ENCODE assay signal across 14 cellular contexts in the genomic region with DNA sequence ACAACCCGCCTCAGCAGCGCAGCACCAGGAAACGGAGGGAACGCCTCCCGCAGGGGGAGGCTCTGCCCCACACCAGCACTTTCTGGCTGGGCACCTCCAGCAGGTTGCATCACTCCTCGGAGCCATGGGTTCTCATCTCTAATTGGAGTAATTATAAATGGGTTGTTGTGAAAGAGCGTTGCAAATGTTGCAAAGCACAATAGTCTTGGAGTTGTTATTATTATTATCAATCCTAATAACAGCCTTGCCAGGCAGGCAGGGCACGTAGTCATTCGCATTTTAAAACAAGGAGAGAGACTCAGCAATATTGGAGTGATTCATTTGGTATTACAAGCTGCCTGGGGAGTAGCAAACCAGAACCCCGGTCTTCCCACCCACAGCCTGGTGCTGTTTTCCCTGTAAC.
DNase-seq lines count a peak whose midpoint lies in the region; ATAC-seq and TF ChIP-seq lines count a peak whose summit lies in the region.
"Had no signal": no experiment of that assay in that cellular context is flagged by ENCODE, and none has a peak within 500 bp of the region (broad histone marks: within the 10 kb centered on the region; RNA-seq: fewer than 3 reads in every experiment).

No MANE protein-coding gene starts in this region.

- no peaks in the 10 kb centered on the region for H3K9me3 ChIP-seq in RWPE2 (ENCODE audit: severe bottlenecking)
- H3K9me3 ChIP-seq: transverse colon had no signal

- H3K4me3 ChIP-seq in H7 (ENCODE audit: insufficient read depth, low read depth, low read length) (no peak overlapping the region), RWPE2 (ENCODE audit: severe bottlenecking) (no peak overlapping the region), fibroblast of mammary gland (ENCODE audit: control insufficient read depth, low read depth, low read length) (peak overlapping the region; percentile 12)
- H3K4me3 ChIP-seq: transverse colon had no signal

- no peaks in the 10 kb centered on the region for H3K27me3 ChIP-seq in H7 (ENCODE audit: control insufficient read depth, insufficient read depth, low read length)
- no peaks in the 10 kb centered on the region for H3K27me3 ChIP-seq in RWPE2 (ENCODE audit: insufficient read depth, poor library complexity, severe bottlenecking)
- H3K27me3 ChIP-seq: transverse colon had no signal

- H3K27ac ChIP-seq in RWPE2 (ENCODE audit: poor library complexity, severe bottlenecking) = peak overlapping the region; percentile 61
- H3K27ac ChIP-seq: transverse colon had no signal

- TF ChIP-seq CTCF in RWPE2 (IDR thresholded peaks at IDR 0.05; ENCODE audit: poor library complexity, severe bottlenecking) = no peak
- TF ChIP-seq CTCF in fibroblast of mammary gland (conservative IDR thresholded peaks at IDR 0.05; ENCODE audit: control insufficient read depth, insufficient read depth, low read depth, low read length) = no peak

- H3K36me3 ChIP-seq in H7 (replicated peaks; ENCODE audit: control insufficient read depth, insufficient read depth, low read length) (no peaks in the 10 kb centered on the region), RWPE2 (ENCODE audit: low read depth) (no peaks in the 10 kb centered on the region)
- H3K36me3 ChIP-seq: transverse colon had no signal

- DNase-seq in H7 (peak; percentile 57), RWPE2 (ENCODE audit: low spot score) (no peak), fibroblast of mammary gland (ENCODE audit: low read depth) (peak; percentile 75), renal cortical epithelial cell (ENCODE audit: low read depth) (peak; percentile 80), NCI-H774 (lab: John Stamatoyannopoulos, UW) (no peak), T-helper 9 cell (no peak), amniotic stem cell (lab: John Stamatoyannopoulos, UW) (no peak), NCI-H1436 treated with DMSO at 0.1 percent for 48 hours (lab: John Stamatoyannopoulos, UW) (no peak)
- DNase-seq: activated CD4-positive, alpha-beta T cell treated with anti-CD3 and anti-CD28 coated beads, Interleukin-2, amount 50 U/mL, for 48 hours; activated effector memory CD4-positive, alpha-beta T cell treated with anti-CD3 and anti-CD28 coated beads, Interleukin-2, amount 50 U/mL, for 16 hours; erythroblast; naive B cell; NCI-H1048; transverse colon had no signal

- peaks cover 29% of the 10 kb centered on the region for H3K4me1 ChIP-seq in RWPE2 (ENCODE audit: insufficient read depth, poor library complexity, severe bottlenecking)
- H3K4me1 ChIP-seq: transverse colon had no signal

- ATAC-seq in RWPE2 (ENCODE audit: low read depth) = peak; percentile 53

Comparison
In these comparisons a context has a peak if more than half of its experiments do, and no peak if none do; other contexts are left out.
1. DNase-seq: peak in H7 (single experiment), fibroblast of mammary gland (single experiment) and renal cortical epithelial cell (single experiment); none in RWPE2 (single experiment), NCI-H774 (single experiment), T-helper 9 cell (single experiment), amniotic stem cell (single experiment) and NCI-H1436 treated with DMSO at 0.1 percent for 48 hours (single experiment).